ENCODE assay signal across 17 cellular contexts in the genomic region with DNA sequence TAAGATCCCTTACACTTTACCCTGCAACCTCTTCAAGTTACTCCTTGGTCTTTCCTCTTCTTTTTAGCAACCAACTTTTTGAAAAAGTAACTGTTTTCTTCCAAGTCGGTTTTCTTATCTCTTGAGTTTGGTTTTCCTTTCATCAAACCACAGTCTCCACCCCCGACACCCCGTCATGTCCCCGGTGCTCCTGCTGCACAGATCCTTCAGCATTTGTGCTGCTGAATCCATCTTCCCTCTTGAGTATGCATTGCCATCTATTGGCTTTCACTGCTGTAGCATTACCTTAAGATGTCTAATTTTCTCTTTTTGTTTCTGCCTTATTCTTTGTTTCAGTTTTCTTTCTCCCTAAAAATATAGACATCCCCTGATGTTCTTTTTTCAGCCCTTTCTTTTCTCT.
DNase-seq lines count a peak whose midpoint lies in the region; TF ChIP-seq lines count a peak whose summit lies in the region.
"Had no signal": no experiment of that assay in that cellular context is flagged by ENCODE, and none has a peak within 500 bp of the region (broad histone marks: within the 10 kb centered on the region; RNA-seq: fewer than 3 reads in every experiment).

No MANE protein-coding gene starts in this region.

- no peaks in the 10 kb centered on the region for H3K9me3 Mint-ChIP-seq in activated naive CD4-positive, alpha-beta T cell treated with anti-CD3 and anti-CD28 coated beads, Interleukin-2, amount 10 ng/mL, durations not matched to agents 7 days and 5 days
- no peaks in the 10 kb centered on the region for H3K9me3 Mint-ChIP-seq in T-helper 2 cell treated with Interferon-gamma antibody and Interleukin-4, amounts not matched to agents 5 μg/mL and 100 μg/mL, for 36 hours

- H3K36me3 Mint-ChIP-seq in activated naive CD4-positive, alpha-beta T cell treated with anti-CD3 and anti-CD28 coated beads, Interleukin-2, amount 10 ng/mL, durations not matched to agents 7 days and 5 days, result no peaks in the 10 kb centered on the region
- H3K36me3 Mint-ChIP-seq in T-helper 2 cell treated with Interferon-gamma antibody and Interleukin-4, amounts not matched to agents 5 μg/mL and 100 μg/mL, for 36 hours (ENCODE audit: low read depth), result no peaks in the 10 kb centered on the region

- in situ Hi-C loops in KBM-7 (cut with MboI; ENCODE audit: low pct_unique_long_range_greater_than_20kb, low sequenced_read_pairs), result loop anchor here (25.0 kb wide), 1 partner anchor 234 kb away; no protein-coding TSS in a partner anchor

- peaks cover 6% of the 10 kb centered on the region for H3K4me1 Mint-ChIP-seq in activated naive CD4-positive, alpha-beta T cell treated with anti-CD3 and anti-CD28 coated beads, Interleukin-2, amount 10 ng/mL, durations not matched to agents 7 days and 5 days
- H3K4me1 Mint-ChIP-seq in T-helper 2 cell treated with Interferon-gamma antibody and Interleukin-4, amounts not matched to agents 5 μg/mL and 100 μg/mL, for 36 hours (ENCODE audit: low read depth), result peaks cover 7% of the 10 kb centered on the region

- peaks cover 11% of the 10 kb centered on the region for H3K27me3 Mint-ChIP-seq in activated naive CD4-positive, alpha-beta T cell treated with anti-CD3 and anti-CD28 coated beads, Interleukin-2, amount 10 ng/mL, durations not matched to agents 7 days and 5 days
- H3K27me3 Mint-ChIP-seq in T-helper 2 cell treated with Interferon-gamma antibody and Interleukin-4, amounts not matched to agents 5 μg/mL and 100 μg/mL, for 36 hours (ENCODE audit: low read depth), result peaks cover 51% of the 10 kb centered on the region

- DNase-seq in activated naive CD4-positive, alpha-beta T cell treated with anti-CD3 and anti-CD28 coated beads, Interleukin-2, amount 10 ng/mL, durations not matched to agents 7 days and 5 days, result peak; percentile 24
- no peak for DNase-seq in activated naive CD4-positive, alpha-beta T cell (lab: John Stamatoyannopoulos, UW)
- DNase-seq in KBM-7 (peak; percentile 55), erythroblast (lab: John Stamatoyannopoulos, UW) (peak; percentile 16 to 46), NCI-H1417 (lab: John Stamatoyannopoulos, UW) (no peak), DMS53 (lab: John Stamatoyannopoulos, UW) (no peak), NK-92 (lab: John Stamatoyannopoulos, UW; ENCODE audit: unreplicated experiment) (no peak)
- peak; percentile 6 for DNase-seq in T-helper 2 cell treated with Interferon-gamma antibody and Interleukin-4, amounts not matched to agents 5 μg/mL and 100 μg/mL, for 36 hours (ENCODE audit: low spot score)
- DNase-seq: AML-193, DMS 273 treated with DMSO at 0.1 percent for 48 hours, EL, NCI-H1105 treated with DMSO at 0.1 percent for 48 hours, NCI-H1930, NCI-H2171 treated with DMSO at 0.1 percent for 48 hours, NCI-H510A, NCI-H82, SIG-M5 had no signal

- no peak overlapping the region for H3K27ac Mint-ChIP-seq in activated naive CD4-positive, alpha-beta T cell treated with anti-CD3 and anti-CD28 coated beads, Interleukin-2, amount 10 ng/mL, durations not matched to agents 7 days and 5 days
- no peak overlapping the region for H3K27ac Mint-ChIP-seq in T-helper 2 cell treated with Interferon-gamma antibody and Interleukin-4, amounts not matched to agents 5 μg/mL and 100 μg/mL, for 36 hours

- no peak overlapping the region for H3K4me3 Mint-ChIP-seq in activated naive CD4-positive, alpha-beta T cell treated with anti-CD3 and anti-CD28 coated beads, Interleukin-2, amount 10 ng/mL, durations not matched to agents 7 days and 5 days
- peak overlapping the region; percentile 56 for H3K4me3 Mint-ChIP-seq in T-helper 2 cell treated with Interferon-gamma antibody and Interleukin-4, amounts not matched to agents 5 μg/mL and 100 μg/mL, for 36 hours

- TF ChIP-seq POLR2A in erythroblast (IDR thresholded peaks at IDR 0.05; ENCODE audit: low read length), result no peak

- CTCF ChIA-PET in activated naive CD4-positive, alpha-beta T cell treated with anti-CD3 and anti-CD28 coated beads, Interleukin-2, amount 10 ng/mL, durations not matched to agents 7 days and 5 days (lab: Charles Lee), result no interaction called here

Comparison
In these comparisons a context has a peak if more than half of its experiments do, and no peak if none do; other contexts are left out.
1. DNase-seq: peak in activated naive CD4-positive, alpha-beta T cell treated with anti-CD3 and anti-CD28 coated beads, Interleukin-2, amount 10 ng/mL, durations not matched to agents 7 days and 5 days (single experiment), KBM-7 (single experiment), T-helper 2 cell treated with Interferon-gamma antibody and Interleukin-4, amounts not matched to agents 5 μg/mL and 100 μg/mL, for 36 hours (single experiment) and erythroblast (2 of 2); none in activated naive CD4-positive, alpha-beta T cell (0 of 4), NCI-H1417 (0 of 3), DMS53 (single experiment) and NK-92 (single experiment).